In the genomic region with DNA sequence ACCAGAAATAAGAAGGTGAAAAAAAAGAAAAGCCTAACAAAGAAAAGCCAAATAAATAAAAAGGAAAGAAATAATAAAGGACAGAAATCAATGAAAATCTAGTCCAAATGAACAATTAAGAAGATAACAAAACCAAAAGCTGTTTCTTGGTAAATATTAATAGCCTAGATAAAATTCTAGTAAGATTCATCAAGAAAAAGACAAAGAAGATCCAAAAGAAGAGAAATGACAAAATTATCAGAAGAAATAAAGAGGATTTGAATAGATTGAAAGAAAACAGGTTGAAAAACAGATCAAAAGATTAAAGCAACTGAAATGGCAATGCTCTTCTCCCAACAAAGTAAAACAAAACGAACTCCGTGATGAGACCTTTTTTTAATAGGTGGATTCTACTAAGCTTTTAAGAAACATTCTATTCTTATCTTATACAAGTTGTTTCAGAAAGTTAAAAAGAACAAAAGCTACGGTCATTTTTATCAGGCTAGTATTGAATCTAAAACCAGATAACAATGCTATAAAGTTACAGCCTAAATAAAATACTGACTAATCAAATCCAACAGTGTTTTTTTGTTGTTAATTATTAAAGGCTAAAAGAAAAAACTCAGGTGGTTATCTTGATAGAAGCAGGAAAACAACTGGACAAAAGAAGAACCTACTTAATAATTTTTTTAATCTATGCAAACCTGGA, we compare ENCODE assay signal across 2 cellular contexts.
TF ChIP-seq lines count a peak whose summit lies in the region.

No MANE protein-coding gene starts in this region.

TF ChIP-seq in A549, 52 proteins besides CTCF, POLR2A, EP300 and RAD21 (continued from another document):
- TF ChIP-seq, protein P1, sequence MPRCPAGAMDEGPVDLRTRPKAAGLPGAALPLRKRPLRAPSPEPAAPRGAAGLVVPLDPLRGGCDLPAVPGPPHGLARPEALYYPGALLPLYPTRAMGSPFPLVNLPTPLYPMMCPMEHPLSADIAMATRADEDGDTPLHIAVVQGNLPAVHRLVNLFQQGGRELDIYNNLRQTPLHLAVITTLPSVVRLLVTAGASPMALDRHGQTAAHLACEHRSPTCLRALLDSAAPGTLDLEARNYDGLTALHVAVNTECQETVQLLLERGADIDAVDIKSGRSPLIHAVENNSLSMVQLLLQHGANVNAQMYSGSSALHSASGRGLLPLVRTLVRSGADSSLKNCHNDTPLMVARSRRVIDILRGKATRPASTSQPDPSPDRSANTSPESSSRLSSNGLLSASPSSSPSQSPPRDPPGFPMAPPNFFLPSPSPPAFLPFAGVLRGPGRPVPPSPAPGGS (IDR thresholded peaks at IDR 0.05): no peak
- TF ChIP-seq CHD2 (IDR thresholded peaks at IDR 0.05; ENCODE audit: low read length, partially characterized antibody): no peak
- no peak for TF ChIP-seq SMC3 (IDR thresholded peaks at IDR 0.05)
- TF ChIP-seq TFCP2L1 (CRISPR knock-in tag; IDR thresholded peaks at IDR 0.05): no peak
- no peak for TF ChIP-seq EHF (CRISPR knock-in tag; IDR thresholded peaks at IDR 0.05)
- no peak for TF ChIP-seq CBX8 (IDR thresholded peaks at IDR 0.05)
- TF ChIP-seq HOXA7 (CRISPR knock-in tag; IDR thresholded peaks at IDR 0.05): no peak
- TF ChIP-seq NR3C1 (IDR thresholded peaks at IDR 0.05): no peak
- no peak for TF ChIP-seq HEYL (CRISPR knock-in tag; IDR thresholded peaks at IDR 0.05)
- TF ChIP-seq RNF2 (IDR thresholded peaks at IDR 0.05; ENCODE audit: borderline replicate concordance, low read depth): no peak
TF ChIP-seq in A549: peak in this region for 0.

TF ChIP-seq in HCT116, 20 proteins besides CTCF, POLR2A, EP300 and RAD21 (continued from another document):
- TF ChIP-seq YY1 (IDR thresholded peaks at IDR 0.05; ENCODE audit: extremely low read depth, insufficient replicate concordance, low read depth, low read length): no peak
- TF ChIP-seq POLR2AphosphoS5 (IDR thresholded peaks at IDR 0.05; ENCODE audit: low read depth, low read length): no peak
- no peak for TF ChIP-seq CBX3 (IDR thresholded peaks at IDR 0.05; ENCODE audit: low read depth)
- no peak for TF ChIP-seq ELF1 (IDR thresholded peaks at IDR 0.05; ENCODE audit: borderline replicate concordance, low read depth)
- TF ChIP-seq, protein P2, sequence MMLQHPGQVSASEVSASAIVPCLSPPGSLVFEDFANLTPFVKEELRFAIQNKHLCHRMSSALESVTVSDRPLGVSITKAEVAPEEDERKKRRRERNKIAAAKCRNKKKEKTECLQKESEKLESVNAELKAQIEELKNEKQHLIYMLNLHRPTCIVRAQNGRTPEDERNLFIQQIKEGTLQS (IDR thresholded peaks at IDR 0.05): no peak
- TF ChIP-seq TCF7L2 (IDR thresholded peaks at IDR 0.05; ENCODE audit: borderline replicate concordance, extremely low read depth, insufficient read depth, insufficient read length): no peak
- TF ChIP-seq CEBPB (IDR thresholded peaks at IDR 0.05; ENCODE audit: low read depth): no peak
- TF ChIP-seq EGR1 (IDR thresholded peaks at IDR 0.05; ENCODE audit: low read depth): no peak
